In the genomic region with DNA sequence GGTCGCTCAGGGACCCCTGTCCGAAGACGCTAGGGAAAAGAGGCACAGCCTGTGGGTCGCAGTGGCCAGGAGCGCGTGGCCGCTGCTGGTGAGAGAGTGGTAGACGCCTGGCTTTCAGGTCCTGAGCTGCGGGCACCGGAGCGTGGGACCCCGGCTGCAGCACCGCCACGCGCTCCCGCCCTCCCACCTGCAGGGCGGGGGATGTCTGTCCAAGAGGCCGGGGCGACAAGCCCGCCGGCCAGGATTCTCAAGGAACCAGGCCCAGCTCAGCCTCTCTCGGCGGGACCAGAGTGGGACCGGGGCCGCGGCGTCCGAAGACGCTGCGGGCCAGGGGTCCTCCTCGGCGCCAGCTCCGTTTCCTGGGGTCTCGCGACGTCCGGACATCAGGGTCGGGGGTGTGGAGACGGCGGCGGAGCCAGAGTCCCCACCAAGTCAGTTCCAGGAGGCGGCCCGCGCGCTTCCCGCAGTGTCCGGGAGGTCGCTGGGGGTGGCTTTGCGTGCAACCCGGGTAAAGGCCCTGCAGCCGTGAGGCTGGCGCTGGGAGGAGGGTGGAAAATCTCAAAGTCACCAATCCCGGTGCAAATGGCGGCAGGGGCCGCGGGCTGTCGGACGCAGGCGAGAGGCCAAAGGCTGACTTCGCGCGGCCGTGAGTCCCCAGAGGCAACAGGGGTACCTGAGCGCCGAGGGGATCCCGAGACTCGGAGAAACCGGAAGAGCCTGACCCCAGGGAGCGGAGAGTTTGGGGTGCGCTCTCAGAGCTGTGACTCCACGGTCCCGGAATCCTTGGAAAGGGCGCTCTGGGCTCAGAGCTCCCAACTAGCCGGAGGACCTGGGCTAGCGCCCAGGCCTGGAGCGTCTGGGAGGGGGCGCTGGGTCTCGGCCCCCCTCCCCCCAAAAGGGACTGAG, we compare ENCODE assay signal across 9 cellular contexts. TPM values are rescaled to one million over a fixed set of nuclear protein-coding genes. Genes with fewer than 3 reads are reported as not detected.
DNase-seq lines count a peak whose midpoint lies in the region; ATAC-seq, FAIRE-seq and TF ChIP-seq lines count a peak whose summit lies in the region.
"Had no signal": no experiment of that assay in that cellular context is flagged by ENCODE, and none has a peak within 500 bp of the region (broad histone marks: within the 10 kb centered on the region; RNA-seq: fewer than 3 reads in every experiment).

No MANE protein-coding gene starts in this region.

- DNase-seq in HCT116 (ENCODE audit: low read depth, low spot score) = no peak
- DNase-seq in smooth muscle cell (lab: John Stamatoyannopoulos, UW; ENCODE audit: unreplicated experiment) = no peak
- DNase-seq in GM19239 (ENCODE audit: insufficient read length, low spot score) = no peak
- DNase-seq in SK-N-SH = no peak
- DNase-seq in activated CD8-positive, alpha-beta T cell treated with anti-CD3 and anti-CD28 coated beads, Interleukin-2, amount 10 ng/mL, durations not matched to agents 7 days and 5 days = no peak
- DNase-seq: NCI-H524 treated with DMSO at 0.1 percent for 48 hours had no signal

- peak overlapping the region; percentile 83 for H3K4me3 Mint-ChIP-seq in dendritic cell treated with granulocyte-macrophage colony-stimulating factor and Interleukin-4, amounts not matched to agents 40 ng/mL and 50 ng/mL, for 4 days
- no peak overlapping the region for H3K4me3 Mint-ChIP-seq in activated CD8-positive, alpha-beta T cell treated with anti-CD3 and anti-CD28 coated beads, Interleukin-2, amount 10 ng/mL, durations not matched to agents 7 days and 5 days

- TF ChIP-seq EP300 in SK-N-SH (IDR thresholded peaks at IDR 0.05; ENCODE audit: borderline replicate concordance in 1 of 2, low read depth in 1 of 2, low read length in 1 of 2) = no peak

- H3K27me3 ChIP-seq in HCT116 (ENCODE audit: insufficient read depth, low read length) (no peaks in the 10 kb centered on the region), layer of hippocampus (ENCODE audit: control insufficient read depth, insufficient read depth, low read length) (peaks cover 4% of the 10 kb centered on the region), smooth muscle cell (ENCODE audit: low read depth) (peaks cover 6% of the 10 kb centered on the region), SK-N-SH (ENCODE audit: insufficient read depth) (no peaks in the 10 kb centered on the region)

- H3K9me3 Mint-ChIP-seq in dendritic cell treated with granulocyte-macrophage colony-stimulating factor and Interleukin-4, amounts not matched to agents 40 ng/mL and 50 ng/mL, for 4 days = no peaks in the 10 kb centered on the region
- no peaks in the 10 kb centered on the region for H3K9me3 Mint-ChIP-seq in activated CD8-positive, alpha-beta T cell treated with anti-CD3 and anti-CD28 coated beads, Interleukin-2, amount 10 ng/mL, durations not matched to agents 7 days and 5 days (ENCODE audit: insufficient read depth)

- H4K20me1 ChIP-seq in HCT116 (ENCODE audit: insufficient read depth) (no peaks in the 10 kb centered on the region), smooth muscle cell (ENCODE audit: low read depth) (peaks cover 30% of the 10 kb centered on the region), SK-N-SH (ENCODE audit: insufficient read depth) (peaks cover 33% of the 10 kb centered on the region)

- TF ChIP-seq POLR2A in HCT116 (IDR thresholded peaks at IDR 0.05; ENCODE audit: borderline replicate concordance, extremely low read depth, insufficient read depth, insufficient read length) = no peak

- H3K79me2 ChIP-seq in HCT116 (ENCODE audit: insufficient read depth, low read length) (peaks cover 50% of the 10 kb centered on the region), smooth muscle cell (ENCODE audit: low read depth) (peaks cover 55% of the 10 kb centered on the region), SK-N-SH (ENCODE audit: insufficient read depth) (peaks cover 41% of the 10 kb centered on the region)

- peaks cover 63% of the 10 kb centered on the region for H3K27me3 Mint-ChIP-seq in dendritic cell treated with granulocyte-macrophage colony-stimulating factor and Interleukin-4, amounts not matched to agents 40 ng/mL and 50 ng/mL, for 4 days
- H3K27me3 Mint-ChIP-seq in activated CD8-positive, alpha-beta T cell treated with anti-CD3 and anti-CD28 coated beads, Interleukin-2, amount 10 ng/mL, durations not matched to agents 7 days and 5 days (ENCODE audit: low read depth) = peaks cover 49% of the 10 kb centered on the region

- H3K27ac ChIP-seq in HCT116 (ENCODE audit: low read depth, low read length) (peak overlapping the region; percentile 93), layer of hippocampus (ENCODE audit: low read depth, low read length) (peak overlapping the region; percentile 30), smooth muscle cell (ENCODE audit: low read depth) (peak overlapping the region; percentile 43), SK-N-SH (ENCODE audit: low read depth in 2 of 2, low read length in 1 of 2) (no peak overlapping the region)

- peaks cover 46% of the 10 kb centered on the region for H3K4me1 Mint-ChIP-seq in dendritic cell treated with granulocyte-macrophage colony-stimulating factor and Interleukin-4, amounts not matched to agents 40 ng/mL and 50 ng/mL, for 4 days (ENCODE audit: low read depth)
- H3K4me1 Mint-ChIP-seq in activated CD8-positive, alpha-beta T cell treated with anti-CD3 and anti-CD28 coated beads, Interleukin-2, amount 10 ng/mL, durations not matched to agents 7 days and 5 days (ENCODE audit: low read depth) = peaks cover 16% of the 10 kb centered on the region

- POLR2A ChIA-PET in HCT116 (lab: Charles Lee) (interaction anchor here (1.4 to 1.5 kb wide), 2 partner anchors 119 to 120 kb away, joined by 3 to 6 read pairs; no protein-coding TSS in a partner anchor), SK-N-SH (lab: Yijun Ruan, JAX) (no interaction called here)
- POLR2A ChIA-PET in activated CD8-positive, alpha-beta T cell treated with anti-CD3 and anti-CD28 coated beads, Interleukin-2, amount 10 ng/mL, durations not matched to agents 7 days and 5 days (lab: Charles Lee) = no interaction called here

- WGBS in smooth muscle cell (ENCODE audit: low lambda C conversion rate) = 3% methylated on average over 73 of the region's 78 CpGs
- WGBS in SK-N-SH (ENCODE audit: low lambda C conversion rate) = 96% methylated on average over 40 of the region's 78 CpGs

- ATAC-seq in HCT116 = peak; percentile 23
- ATAC-seq in GM21786 (IDR thresholded peaks at IDR 0.05; ENCODE audit: unreplicated experiment) = no peak
- ATAC-seq in activated CD8-positive, alpha-beta T cell treated with anti-CD3 and anti-CD28 coated beads, Interleukin-2, amount 10 ng/mL, durations not matched to agents 7 days and 5 days = no peak

- BruUV-seq in HCT116 (replicated peaks; lab: Mats Ljungman, UMichigan) = TSS peak; percentile 72

- CTCF ChIA-PET in HCT116 (lab: Charles Lee) (interaction anchor here (0.6 to 2.8 kb wide), 20 partner anchors 8 to 907 kb away, joined by 3 to 26 read pairs (median 4); partner anchors contain the start of genes COMTD1 and LRMDA), SK-N-SH (lab: Yijun Ruan, JAX) (interaction anchor here (0.6 kb wide), 1 partner anchor 412 kb away, joined by 3 read pairs; no protein-coding TSS in a partner anchor)
- CTCF ChIA-PET in activated CD8-positive, alpha-beta T cell treated with anti-CD3 and anti-CD28 coated beads, Interleukin-2, amount 10 ng/mL, durations not matched to agents 7 days and 5 days (lab: Charles Lee) = no interaction called here

- TF ChIP-seq CTCF in HCT116 (IDR thresholded peaks at IDR 0.05 in 2 of 3, conservative IDR thresholded peaks at IDR 0.05 in 1 of 3; ENCODE audit: borderline replicate concordance in 1 of 3, insufficient read depth in 1 of 3, low read depth in 2 of 3, low read length in 2 of 3) (no peak), smooth muscle cell (IDR thresholded peaks at IDR 0.05; ENCODE audit: borderline replicate concordance, insufficient read depth, poor library complexity, severe bottlenecking) (no peak), SK-N-SH (IDR thresholded peaks at IDR 0.05) (no peak)

- RAD21 ChIA-PET in HCT116 (lab: Charles Lee; ENCODE audit: low non-redundant PET in 1 of 2, low total read pairs in 2 of 2, uncharacterized antibody in 2 of 2, unreplicated experiment in 2 of 2) = interaction anchor here in 1 of 2 experiments (1.6 kb wide), 1 partner anchor 120 kb away, joined by 7 read pairs; no protein-coding TSS in a partner anchor

- H3K9me2 ChIP-seq in HCT116 (ENCODE audit: insufficient read depth) (no peaks in the 10 kb centered on the region), SK-N-SH (no peaks in the 10 kb centered on the region)

- H3K4me2 ChIP-seq in HCT116 (ENCODE audit: low read length) (peak overlapping the region; percentile 100), smooth muscle cell (peak overlapping the region; percentile 97), SK-N-SH (no peak overlapping the region)

- H3K36me3 Mint-ChIP-seq in dendritic cell treated with granulocyte-macrophage colony-stimulating factor and Interleukin-4, amounts not matched to agents 40 ng/mL and 50 ng/mL, for 4 days (ENCODE audit: low read depth) = peaks cover 31% of the 10 kb centered on the region
- H3K36me3 Mint-ChIP-seq in activated CD8-positive, alpha-beta T cell treated with anti-CD3 and anti-CD28 coated beads, Interleukin-2, amount 10 ng/mL, durations not matched to agents 7 days and 5 days (ENCODE audit: low read depth) = no peaks in the 10 kb centered on the region

- intact Hi-C loops in HCT116 (cut with micrococcal nuclease) = loop anchor here (1.0 to 2.0 kb wide), 4 partner anchors 120 to 1151 kb away; no protein-coding TSS in a partner anchor
- intact Hi-C loops in dendritic cell treated with granulocyte-macrophage colony-stimulating factor and Interleukin-4, amounts not matched to agents 40 ng/mL and 50 ng/mL, for 4 days (cut with micrococcal nuclease) = loop anchor here (5.0 to 10.0 kb wide), 2 partner anchors 101 to 1151 kb away; no protein-coding TSS in a partner anchor

- no peaks in the 10 kb centered on the region for H3F3A ChIP-seq in smooth muscle cell (ENCODE audit: low read depth)
- peaks cover 8% of the 10 kb centered on the region for H3F3A ChIP-seq in SK-N-SH (replicated peaks; ENCODE audit: insufficient read depth)

- no peak for FAIRE-seq in GM19239 (lab: Jason Lieb, UNC)

- H3K4me3 ChIP-seq in HCT116 (replicated peaks in 1 of 2; ENCODE audit: low read depth in 1 of 2, low read length in 2 of 2) (peak overlapping the region; percentile 71 to 81), smooth muscle cell (peak overlapping the region; percentile 95), SK-N-SH (ENCODE audit: low read depth in 2 of 2, low read length in 1 of 2) (no peak overlapping the region)

- H3K4me1 ChIP-seq in HCT116 (ENCODE audit: control insufficient read depth in 1 of 2, insufficient read depth in 2 of 2, low read length in 2 of 2) (peaks cover 15 to 37% of the 10 kb centered on the region in 2 experiments; a peak in 3 of 4 replicates), smooth muscle cell (ENCODE audit: low read depth) (peaks cover 11% of the 10 kb centered on the region), SK-N-SH (ENCODE audit: control insufficient read depth in 1 of 2, insufficient read depth in 2 of 2, low read depth in 1 of 2, low read length in 1 of 2) (peaks cover 0 to 12% of the 10 kb centered on the region in 2 experiments; a peak in 2 of 4 replicates)

- H2AFZ ChIP-seq in HCT116 (ENCODE audit: low read depth, low read length, poor library complexity, severe bottlenecking) (peak overlapping the region; percentile 84), smooth muscle cell (ENCODE audit: low read depth) (peak overlapping the region; percentile 83), SK-N-SH (ENCODE audit: low read depth) (no peak overlapping the region)

- H3K9me3 ChIP-seq in HCT116 (ENCODE audit: control insufficient read depth in 1 of 2, insufficient read depth in 1 of 2, low read depth in 1 of 2, low read length in 2 of 2) (no peaks in the 10 kb centered on the region), smooth muscle cell (replicated peaks; ENCODE audit: low read depth) (no peaks in the 10 kb centered on the region), SK-N-SH (no peaks in the 10 kb centered on the region)

- H3K27ac Mint-ChIP-seq in dendritic cell treated with granulocyte-macrophage colony-stimulating factor and Interleukin-4, amounts not matched to agents 40 ng/mL and 50 ng/mL, for 4 days = peak overlapping the region; percentile 28
- no peak overlapping the region for H3K27ac Mint-ChIP-seq in activated CD8-positive, alpha-beta T cell treated with anti-CD3 and anti-CD28 coated beads, Interleukin-2, amount 10 ng/mL, durations not matched to agents 7 days and 5 days

- TF ChIP-seq RAD21 in HCT116 (IDR thresholded peaks at IDR 0.05; ENCODE audit: low read depth) (no peak), SK-N-SH (IDR thresholded peaks at IDR 0.05; ENCODE audit: low read length) (no peak)

- H3K9ac ChIP-seq in HCT116 (ENCODE audit: low read length) = peak overlapping the region; percentile 92
- peak overlapping the region; percentile 57 for H3K9ac ChIP-seq in smooth muscle cell (ENCODE audit: low read depth)
- no peak overlapping the region for H3K9ac ChIP-seq in SK-N-SH

- H3K36me3 ChIP-seq in HCT116 (ENCODE audit: control insufficient read depth in 1 of 2, insufficient read depth in 2 of 2, low read length in 2 of 2) (peaks cover 0 to 12% of the 10 kb centered on the region in 2 experiments; a peak in 2 of 4 replicates), smooth muscle cell (ENCODE audit: low read depth) (no peaks in the 10 kb centered on the region), SK-N-SH (replicated peaks in 1 of 2; ENCODE audit: control insufficient read depth in 1 of 2, insufficient read depth in 2 of 2, low read length in 1 of 2) (peaks cover 15 to 41% of the 10 kb centered on the region in 2 experiments)

RNA-seq across cellular contexts. Expression of gene ZNF503, which starts 5.4 kb away (rescaled TPM):
- total RNA-seq in HCT116 (2021; ENCODE audit: unreplicated experiment) (30.4 TPM), smooth muscle cell (5.2 and 11.8 TPM in 2 replicates)
- polyA plus RNA-seq in HCT116 (2012) = 18.7 and 21.4 TPM in 2 replicates
- polyA plus RNA-seq in smooth muscle cell (6.8 and 8.4 TPM in 2 replicates), SK-N-SH (2012; rRNA removed) (4.5 and 5.9 TPM in 2 replicates)
- 6.5 and 10.6 TPM in 2 replicates for polyA plus RNA-seq in SK-N-SH (2012; cell fraction: cytosol; rRNA removed)
- polyA plus RNA-seq in SK-N-SH (2012; cell fraction: nucleus; rRNA removed) = 18.3 and 26.9 TPM in 2 replicates
- under 1 TPM in 1 of 2 experiments, not detected in 1; 0.26 TPM for total RNA-seq in activated CD8-positive, alpha-beta T cell treated with anti-CD3 and anti-CD28 coated beads, Interleukin-2, amount 10 ng/mL, durations not matched to agents 7 days and 5 days

RNA-seq across cellular contexts. Expression of gene LRMDA, which starts 35.2 kb away (rescaled TPM):
- 4.8 TPM for total RNA-seq in HCT116 (2021; ENCODE audit: unreplicated experiment)
- polyA plus RNA-seq in HCT116 (2012) = 4.3 and 4.8 TPM in 2 replicates
- total RNA-seq in smooth muscle cell = 1.5 and 87.4 TPM in 2 replicates
- 1.6 and 2.0 TPM in 2 replicates for polyA plus RNA-seq in smooth muscle cell
- polyA plus RNA-seq in SK-N-SH (2012; rRNA removed) = 0.37 and 0.95 TPM in 2 replicates
- 0.08 and 0.41 TPM in 2 replicates for polyA plus RNA-seq in SK-N-SH (2012; cell fraction: cytosol; rRNA removed)
- polyA plus RNA-seq in SK-N-SH (2012; cell fraction: nucleus; rRNA removed) = 0.13 and 0.32 TPM in 2 replicates
- not detected for total RNA-seq in activated CD8-positive, alpha-beta T cell treated with anti-CD3 and anti-CD28 coated beads, Interleukin-2, amount 10 ng/mL, durations not matched to agents 7 days and 5 days

Comparison
In these comparisons a context has a peak if more than half of its experiments do, and no peak if none do; other contexts are left out.
1. H3K27ac ChIP-seq: peak in HCT116 (single experiment), layer of hippocampus (single experiment) and smooth muscle cell (single experiment); none in SK-N-SH (0 of 2).
2. H3K4me3 ChIP-seq: peak in HCT116 (2 of 2) and smooth muscle cell (single experiment); none in SK-N-SH (0 of 2).
3. Of the 11 proteins assayed by ChIP-seq in both SK-N-SH and HCT116: peak only in SK-N-SH: none; only in HCT116: POLR2AphosphoS5 and YY1; in both: none; in neither: 9.